23 cellular contexts compared by ENCODE assay signal in genomic region chr20:57793421-57793820, GRCh38.
A peak's percentile ranks its signal among the peaks of the same experiment; 100 is the strongest.
DNase-seq lines count a peak whose midpoint lies in the region; ATAC-seq and FAIRE-seq lines count a peak whose summit lies in the region.
"Had no signal": no experiment of that assay in that cellular context is flagged by ENCODE, and none has a peak within 500 bp of the region (broad histone marks: within the 10 kb centered on the region; RNA-seq: fewer than 3 reads in every experiment).

No MANE protein-coding gene starts in this region.

- H3K36me3 ChIP-seq in neuronal stem cell (replicated peaks in 1 of 2; ENCODE audit: control insufficient read depth in 2 of 2, insufficient read depth in 2 of 2, low read length in 2 of 2), result no peaks in the 10 kb centered on the region
- H3K36me3 ChIP-seq: BE2C; BLaER1 treated with 17β-estradiol and CSF1 and Interleukin-3, amounts not matched to agents 10 nM and 100 nM had no signal

- H3K4me2 ChIP-seq in neuronal stem cell (ENCODE audit: insufficient read depth, low read length, poor library complexity, severe bottlenecking), result no peak overlapping the region
- H3K4me2 ChIP-seq: A549, GM23338 had no signal

- no peak overlapping the region for H3K18ac ChIP-seq in neuronal stem cell (ENCODE audit: low read length)

- no peak overlapping the region for H3K14ac ChIP-seq in neuronal stem cell (ENCODE audit: low read length)

- DNase-seq in Right ventricle myocardium superior, result peak; percentile 15
- DNase-seq in Right ventricle myocardium inferior (ENCODE audit: missing footprints), result no peak
- DNase-seq in neuronal stem cell (ENCODE audit: low spot score), result no peak
- no peak for DNase-seq in urothelium cell line (ENCODE audit: low spot score)
- DNase-seq in RCC 7860 (ENCODE audit: low spot score), result no peak
- DNase-seq: 8988T; ACHN; AML-193; BE2C; CD4-positive, alpha-beta T cell; CD8-positive, alpha-beta memory T cell; DMS 273 treated with DMSO at 0.1 percent for 48 hours; DMS79; EL; GDM1; H9 had no signal

- peak; percentile 9 for FAIRE-seq in urothelium cell line (lab: Jason Lieb, UNC)
- no peak for FAIRE-seq in RCC 7860 (lab: Jason Lieb, UNC)
- FAIRE-seq: A549, D721Med, GM12878 had no signal

- H3K27ac ChIP-seq in neuronal stem cell (replicated peaks; ENCODE audit: low read length), result no peak overlapping the region

- no peak overlapping the region for H4K8ac ChIP-seq in neuronal stem cell (ENCODE audit: low read depth, low read length)

- H3K27me3 ChIP-seq in neuronal stem cell (ENCODE audit: control insufficient read depth in 3 of 3, insufficient read depth in 3 of 3, low read depth in 1 of 3, low read length in 3 of 3), result peaks cover 0 to 21% (median 0%) of the 10 kb centered on the region in 3 experiments
- H3K27me3 ChIP-seq: BE2C; BLaER1 treated with 17β-estradiol and CSF1 and Interleukin-3, amounts not matched to agents 10 nM and 100 nM had no signal

- H2BK15ac ChIP-seq in neuronal stem cell (ENCODE audit: low read length), result no peak overlapping the region

- H3K79me1 ChIP-seq in neuronal stem cell (ENCODE audit: low read depth, low read length), result no peaks in the 10 kb centered on the region

- peak overlapping the region; percentile 24 for H2BK12ac ChIP-seq in neuronal stem cell (ENCODE audit: low read length)

- no peak overlapping the region for H2BK5ac ChIP-seq in neuronal stem cell (ENCODE audit: low read length)

- no peak overlapping the region for H4K91ac ChIP-seq in neuronal stem cell (ENCODE audit: low read depth, low read length, poor library complexity)

- H3K9ac ChIP-seq in neuronal stem cell (ENCODE audit: low read depth, low read length, poor library complexity), result no peak overlapping the region

- no peak overlapping the region for H3K4me3 ChIP-seq in neuronal stem cell (ENCODE audit: low read length in 2 of 2)
- H3K4me3 ChIP-seq: A549; BLaER1 treated with 17β-estradiol and CSF1 and Interleukin-3, amounts not matched to agents 10 nM and 100 nM; GM12878; GM23338 had no signal

- no CpG with 5 or more reads among the region's 9 CpGs for WGBS in neuronal stem cell (ENCODE audit: extremely low coverage in 2 of 2, insufficient read length in 2 of 2, insufficient replicate concordance in 1 of 2), 2 donors

- intact Hi-C loops in Right ventricle myocardium superior (cut with DNase I), result no loop called here
- intact Hi-C loops in Right ventricle myocardium inferior (cut with DNase I), result no loop called here

- no peak overlapping the region for H2AFZ ChIP-seq in neuronal stem cell (ENCODE audit: low read length)
- H2AFZ ChIP-seq: GM23338 had no signal

- H3K4me1 ChIP-seq in neuronal stem cell (ENCODE audit: control insufficient read depth in 2 of 2, insufficient read depth in 1 of 2, low read depth in 1 of 2, low read length in 2 of 2), result no peaks in the 10 kb centered on the region

- H3K4ac ChIP-seq in neuronal stem cell (ENCODE audit: low read length), result no peak overlapping the region

- no peak overlapping the region for H3K23ac ChIP-seq in neuronal stem cell (ENCODE audit: low read depth, low read length, poor library complexity)

- no peak for ATAC-seq in Right ventricle myocardium superior (ENCODE audit: poor library complexity)
- ATAC-seq in Right ventricle myocardium inferior, result no peak
- ATAC-seq in GM18870 (IDR thresholded peaks at IDR 0.05; ENCODE audit: unreplicated experiment), result no peak
- ATAC-seq: A549, GM12878, GM23338, HCT116 had no signal

- H2AK5ac ChIP-seq in neuronal stem cell (ENCODE audit: low read depth, low read length), result peak overlapping the region; percentile 32

- H3K9me3 ChIP-seq in neuronal stem cell (replicated peaks in 1 of 2; ENCODE audit: control insufficient read depth in 2 of 2, insufficient read depth in 1 of 2, low read depth in 1 of 2, low read length in 2 of 2), result no peaks in the 10 kb centered on the region
- H3K9me3 ChIP-seq: A549; BE2C; BLaER1 treated with 17β-estradiol and CSF1 and Interleukin-3, amounts not matched to agents 10 nM and 100 nM had no signal

- no peak overlapping the region for H2BK120ac ChIP-seq in neuronal stem cell (ENCODE audit: low read depth, low read length)
